Comparison of ENCODE assay signal across 1 cellular context in genomic region chr1:241992734-241993133, GRCh38.
TF ChIP-seq lines count a peak whose summit lies in the region.

No MANE protein-coding gene starts in this region.

TF ChIP-seq in K562, 482 proteins besides CTCF, POLR2A, EP300 and RAD21 (continued from another document):
- TF ChIP-seq ZNF277 (CRISPR knock-in tag; IDR thresholded peaks at IDR 0.05; ENCODE audit: borderline replicate concordance), result no peak
- no peak for TF ChIP-seq PHTF2 (CRISPR knock-in tag; IDR thresholded peaks at IDR 0.05)
